In the genomic region with DNA sequence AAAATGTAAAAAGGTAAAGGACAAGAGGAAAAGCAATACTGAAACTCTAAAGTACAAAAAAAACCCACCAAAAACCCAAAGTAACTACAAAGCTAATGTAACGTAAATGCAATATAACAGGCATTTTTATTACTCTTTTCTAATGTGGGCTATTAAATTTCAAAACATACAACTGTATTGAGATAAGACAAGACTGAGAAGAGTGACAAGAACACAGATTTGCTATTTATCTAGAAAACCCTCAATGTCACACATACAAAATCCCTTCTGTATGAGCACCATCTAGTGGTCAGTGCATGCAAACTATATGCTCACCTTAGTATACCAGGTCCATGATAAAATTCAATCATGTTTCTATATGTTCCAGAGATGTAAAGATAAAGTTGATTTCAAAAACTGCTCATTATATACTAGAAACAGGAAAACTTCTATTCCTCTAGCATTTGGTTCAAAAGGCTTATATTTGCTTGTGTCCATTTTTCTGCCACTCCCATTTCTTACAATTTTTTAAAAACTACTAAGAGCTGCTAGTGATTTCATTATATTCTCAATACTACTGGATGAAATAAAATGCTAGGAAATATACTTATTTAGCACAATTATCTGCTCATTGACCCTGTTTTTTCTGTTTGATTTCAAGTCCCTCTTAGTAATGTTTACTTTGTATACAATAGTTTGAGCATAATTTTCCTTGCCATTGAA, we compare ENCODE assay signal across 8 cellular contexts.
DNase-seq lines count a peak whose midpoint lies in the region; ATAC-seq lines count a peak whose summit lies in the region.

No MANE protein-coding gene starts in this region.

- intact Hi-C loops in left cardiac atrium (cut with DNase I) = loop anchor here (2.0 to 10.0 kb wide), 3 partner anchors 182 to 208 kb away; no protein-coding TSS in a partner anchor
- intact Hi-C loops in sciatic nerve (cut with DNase I) = no loop called here

- peak; percentile 55 for ATAC-seq in HG03175 (IDR thresholded peaks at IDR 0.05; ENCODE audit: unreplicated experiment)
- peak; percentile 57 to 59 for ATAC-seq in left cardiac atrium
- peak; percentile 77 for ATAC-seq in sciatic nerve

- no peaks in the 10 kb centered on the region for H3K9me3 ChIP-seq in adipocyte (ENCODE audit: control insufficient read depth, low read length)

- peaks cover 35% of the 10 kb centered on the region for H3K4me1 ChIP-seq in adipocyte (ENCODE audit: control insufficient read depth, insufficient read depth, low read length)

- H3K36me3 ChIP-seq in adipocyte (ENCODE audit: control insufficient read depth, insufficient read depth, low read length, severe bottlenecking) = no peaks in the 10 kb centered on the region

- H3K9ac ChIP-seq in adipocyte (ENCODE audit: low read length) = peak overlapping the region; percentile 40

- no peak overlapping the region for H3K4me3 ChIP-seq in adipocyte (ENCODE audit: low read length)

- peak; percentile 38 for DNase-seq in A172 (ENCODE audit: low spot score)
- DNase-seq in ELR (ENCODE audit: low read depth) = peak; percentile 71
- DNase-seq in NCI-H510A (lab: John Stamatoyannopoulos, UW) = peak; percentile 32
- peak; percentile 85 for DNase-seq in adipocyte (ENCODE audit: low read depth)
- DNase-seq in left cardiac atrium = no peak
- DNase-seq in sciatic nerve (ENCODE audit: low spot score) = no peak
- no peak for DNase-seq in HuH-7.5 (ENCODE audit: low spot score)

- no peaks in the 10 kb centered on the region for H3K27me3 ChIP-seq in adipocyte (replicated peaks; ENCODE audit: control insufficient read depth, insufficient read depth, low read length)

Comparison
In these comparisons a context has a peak if more than half of its experiments do, and no peak if none do; other contexts are left out.
1. DNase-seq: peak in A172 (single experiment), ELR (single experiment), NCI-H510A (single experiment) and adipocyte (single experiment); none in left cardiac atrium (single experiment), sciatic nerve (single experiment) and HuH-7.5 (single experiment).
2. Peak in every context shown above with its lines, with median percentiles within 50 percentile points of each other: ATAC-seq.